ENCODE assay signal across 1 cellular context in genomic region chr18:24885266-24885665, GRCh38.
TF ChIP-seq lines count a peak whose summit lies in the region.

No MANE protein-coding gene starts in this region.

TF ChIP-seq in IMR-90, 13 proteins besides CTCF, POLR2A, EP300 and RAD21 (continued from another document):
- TF ChIP-seq FOS (IDR thresholded peaks at IDR 0.05; ENCODE audit: low read depth, low read length) (no peak), MXI1 (IDR thresholded peaks at IDR 0.05; ENCODE audit: borderline replicate concordance, low read depth, low read length) (no peak), MAFK (IDR thresholded peaks at IDR 0.05; ENCODE audit: low read depth, low read length) (no peak)
